1 cellular context compared by ENCODE assay signal in the genomic region with DNA sequence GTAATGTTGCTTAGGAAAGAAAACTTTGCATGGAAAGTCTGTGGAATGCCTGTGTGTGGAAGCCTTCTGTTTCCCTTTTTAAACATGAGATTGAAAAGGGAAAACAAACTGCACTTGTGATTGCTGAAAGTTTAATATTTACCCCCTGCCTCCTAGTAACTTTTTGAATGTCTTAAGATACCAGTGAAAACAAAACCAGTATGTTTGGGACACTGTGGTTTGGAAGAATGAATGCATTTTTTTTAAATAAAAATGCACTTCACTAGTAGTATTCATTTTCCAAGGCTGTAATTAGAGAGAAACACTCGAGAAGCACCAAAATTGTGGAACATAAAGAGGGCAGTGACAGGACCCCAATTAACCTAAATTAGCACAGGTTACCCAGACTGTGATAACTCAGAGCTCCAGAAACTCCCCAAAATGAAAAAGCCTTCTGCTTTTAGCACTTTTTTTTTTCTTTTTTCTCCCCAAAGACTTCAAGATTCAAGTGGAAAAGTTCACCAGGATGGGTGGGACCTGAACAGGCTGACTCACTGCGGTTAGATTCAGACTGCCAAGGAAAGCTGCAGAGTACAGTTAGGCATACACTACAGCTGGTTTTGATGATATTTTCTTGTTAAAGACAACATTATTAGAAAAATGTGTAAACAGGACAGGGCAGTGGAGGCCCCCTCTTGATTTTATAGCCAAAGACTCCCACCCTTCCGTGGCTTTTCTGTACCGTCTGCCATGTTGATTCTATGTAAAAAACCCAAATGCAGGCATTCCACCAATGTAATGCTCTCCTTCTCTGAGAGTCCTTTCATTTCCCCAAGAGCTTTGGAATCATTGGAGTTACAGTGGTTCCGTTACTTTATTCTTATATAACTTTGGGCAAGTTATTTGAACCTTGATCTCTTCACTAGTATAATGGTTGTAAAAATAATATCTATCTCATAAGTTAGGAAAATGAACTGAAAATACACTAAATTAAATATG.
TF ChIP-seq lines count a peak whose summit lies in the region.

No MANE protein-coding gene starts in this region.

TF ChIP-seq in K562, 482 proteins besides CTCF, POLR2A, EP300 and RAD21:
- TF ChIP-seq ZNF384 (IDR thresholded peaks at IDR 0.05; ENCODE audit: low read depth, low read length): 0 out of 2 replicates have a peak, but pooled peaks have one; percentile 11
